ENCODE assay signal across 1 cellular context in genomic region chr10:110103921-110104461, GRCh38.
TF ChIP-seq lines count a peak whose summit lies in the region.

No MANE protein-coding gene starts in this region.

TF ChIP-seq in IMR-90, 13 proteins besides CTCF, POLR2A, EP300 and RAD21:
- TF ChIP-seq CEBPB (IDR thresholded peaks at IDR 0.05; ENCODE audit: low read depth, low read length) (0 out of 2 replicates have a peak, but pooled peaks have one; percentile 9), CHD1 (IDR thresholded peaks at IDR 0.05; ENCODE audit: low read depth, low read length) (no peak)
